ENCODE assay signal across 22 cellular contexts in genomic region chr6:131112252-131112651, GRCh38.
"Had no signal": no experiment of that assay in that cellular context is flagged by ENCODE, and none has a peak within 500 bp of the region (broad histone marks: within the 10 kb centered on the region; RNA-seq: fewer than 3 reads in every experiment).

No MANE protein-coding gene starts in this region.

- H3K27me3 ChIP-seq: esophagus squamous epithelium, foreskin keratinocyte, right lobe of liver, spleen, testis had no signal

- H3K4me1 ChIP-seq: esophagus squamous epithelium, foreskin keratinocyte, left ventricle myocardium inferior, psoas muscle, testis had no signal

- FAIRE-seq: keratinocyte had no signal

- ATAC-seq: foreskin keratinocyte; naive thymus-derived CD4-positive, alpha-beta T cell; psoas muscle; right lobe of liver; stimulated activated memory B cell treated with anti-CD40 and anti-IgM and Interleukin-4, amounts not matched to agents 10 μg/mL and 1 μg/mL and 100 μg/mL, for 72 hours; stimulated activated naive CD8-positive, alpha-beta T cell treated with anti-CD3 and anti-CD28 coated beads, Interleukin-15, amount 100 ng/mL, for 72 hours had no signal

- H3K36me3 ChIP-seq: esophagus squamous epithelium, left ventricle myocardium inferior, right lobe of liver, spleen had no signal

- H3K9me3 ChIP-seq: esophagus squamous epithelium, psoas muscle, right lobe of liver, spleen, testis had no signal

- H3K27ac ChIP-seq: esophagus squamous epithelium, foreskin keratinocyte, left ventricle myocardium inferior, psoas muscle, right lobe of liver, spleen, testis had no signal

- H3K4me3 ChIP-seq: esophagus squamous epithelium, left ventricle myocardium inferior, lung, psoas muscle, right lobe of liver, spleen, testis had no signal

- DNase-seq: dermis blood vessel endothelial cell; esophagus squamous epithelium; foreskin keratinocyte; immature natural killer cell; left ventricle myocardium inferior; mesenchymal stem cell; midbrain; naive thymus-derived CD4-positive, alpha-beta T cell; nephron progenitor cell; psoas muscle; retina; right lobe of liver; spleen; stimulated activated CD4-positive, alpha-beta T cell treated with anti-CD3 and anti-CD28 coated beads, Interleukin-15, amount 100 ng/mL, for 24 hours; stimulated activated CD4-positive, alpha-beta T cell treated with anti-CD3 and anti-CD28 coated beads, Interleukin-1b, Interleukin-23, amount 100 ng/mL, for 48 hours; stimulated activated CD4-positive, alpha-beta T cell treated with anti-CD3 and anti-CD28 coated beads, Interleukin-4, amount 100 ng/mL, for 24 hours; stimulated activated naive CD8-positive, alpha-beta T cell treated with anti-CD3 and anti-CD28 coated beads, Interleukin-15, amount 100 ng/mL, for 72 hours; testis; trophoblast cell had no signal
